In the genomic region with DNA sequence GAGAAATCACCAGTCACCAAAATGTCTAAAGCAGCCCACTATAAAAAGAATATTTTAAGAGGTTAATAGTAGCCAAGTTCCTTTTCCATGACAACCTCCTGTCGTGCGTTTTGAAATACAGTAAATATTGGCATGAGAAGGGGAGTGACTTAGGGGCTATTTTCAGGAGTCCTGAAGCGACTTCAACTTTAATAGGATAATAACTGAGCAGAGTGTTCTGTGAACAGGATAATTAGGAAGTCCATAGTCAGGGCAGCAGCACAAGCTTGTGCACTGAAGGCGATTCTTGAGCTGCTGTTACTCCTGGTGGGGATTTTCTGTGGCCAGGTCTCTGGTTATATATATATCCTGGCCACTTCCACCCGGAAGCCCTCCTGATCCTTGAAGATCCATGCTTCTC, we compare ENCODE assay signal across 16 cellular contexts. TPM values are rescaled to one million over a fixed set of nuclear protein-coding genes. Genes with fewer than 3 reads are reported as not detected.
DNase-seq lines count a peak whose midpoint lies in the region; ATAC-seq and TF ChIP-seq lines count a peak whose summit lies in the region.
"Had no signal": no experiment of that assay in that cellular context is flagged by ENCODE, and none has a peak within 500 bp of the region (broad histone marks: within the 10 kb centered on the region; RNA-seq: fewer than 3 reads in every experiment).

No MANE protein-coding gene starts in this region.

- H3K27ac ChIP-seq in coronary artery: no peak overlapping the region
- H3K27ac ChIP-seq in spleen: peak overlapping the region in 5 of 8 donors; percentile 3 to 55 (median 26)
- no peak overlapping the region for H3K27ac ChIP-seq in Peyer's patch
- H3K27ac ChIP-seq: 22Rv1, BLaER1 had no signal

- H3K27me3 ChIP-seq in spleen (replicated peaks in 1 of 7) (no peaks in the 10 kb centered on the region), Peyer's patch (no peaks in the 10 kb centered on the region)
- H3K27me3 ChIP-seq: BLaER1 had no signal

- no peak overlapping the region for H3K4me3 ChIP-seq in coronary artery
- no peak overlapping the region for H3K4me3 ChIP-seq in spleen
- H3K4me3 ChIP-seq in Peyer's patch: no peak overlapping the region
- H3K4me3 ChIP-seq: BLaER1, GM12878 had no signal

- intact Hi-C loops in spleen (cut with DNase I; ENCODE audit: low total_unique reads): no loop called here

- TF ChIP-seq CTCF in coronary artery (IDR thresholded peaks at IDR 0.05) (no peak), spleen (IDR thresholded peaks at IDR 0.05 in 8 of 11, conservative IDR thresholded peaks at IDR 0.05 in 3 of 11) (no peak), Peyer's patch (IDR thresholded peaks at IDR 0.05) (no peak)

- 71 to 82% (median 78%) methylated on average over 5 of the region's 5 CpGs for WGBS in spleen, 5 donors

- no peaks in the 10 kb centered on the region for H3K9me3 ChIP-seq in spleen
- no peaks in the 10 kb centered on the region for H3K9me3 ChIP-seq in Peyer's patch

- ATAC-seq in GM21619 (IDR thresholded peaks at IDR 0.05; ENCODE audit: unreplicated experiment): no peak
- ATAC-seq: CD8-positive, alpha-beta T cell; GM12878 had no signal

- H3K4me1 ChIP-seq in spleen (peaks cover 5 to 47% (median 23%) of the 10 kb centered on the region in 6 donors), Peyer's patch (peaks cover 0 to under 1% (median 0%) of the 10 kb centered on the region in 4 donors)

- TF ChIP-seq POLR2A in spleen (IDR thresholded peaks at IDR 0.05) (no peak), Peyer's patch (IDR thresholded peaks at IDR 0.05) (no peak)

- DNase-seq in NCI-H1417 (lab: John Stamatoyannopoulos, UW) (peak in 2 of 3 experiments; percentile 10 to 38), NCI-H1417 treated with DMSO at 0.1 percent for 48 hours (lab: John Stamatoyannopoulos, UW) (no peak), NCI-H2227 treated with DMSO at 0.1 percent for 48 hours (lab: John Stamatoyannopoulos, UW) (peak; percentile 84), coronary artery (ENCODE audit: low spot score) (peak; percentile 0), spleen (no peak), NCI-H748 (lab: John Stamatoyannopoulos, UW; ENCODE audit: unreplicated experiment) (no peak), Peyer's patch (no peak)
- DNase-seq: Calu3; CD8-positive, alpha-beta T cell; DMS79 treated with DMSO at 0.1 percent for 48 hours; EL; H9 had no signal

- H3K36me3 ChIP-seq in spleen (peaks cover 0 to 44% (median 0%) of the 10 kb centered on the region in 6 donors), Peyer's patch (no peaks in the 10 kb centered on the region)

RNA-seq across cellular contexts. Expression of a gene that starts 49.3 kb away (rescaled TPM):
- total RNA-seq in spleen: 10 to 100 TPM; 42.5 to 86.6 (median 67.1) TPM
- 10 to 100 TPM in 1 of 3 donors, 1 to 10 TPM in 2; 3.8 to 12.5 (median 5.2) TPM for polyA plus RNA-seq in spleen
- 10 to 100 TPM in 3 of 4 donors, 1 to 10 TPM in 1; 9.1 to 16.5 (median 13.9) TPM for total RNA-seq in Peyer's patch

Comparison
In these comparisons a context has a peak if more than half of its experiments do, and no peak if none do; other contexts are left out.
1. DNase-seq: peak in NCI-H1417 (2 of 3), NCI-H2227 treated with DMSO at 0.1 percent for 48 hours (single experiment) and coronary artery (single experiment); none in NCI-H1417 treated with DMSO at 0.1 percent for 48 hours (single experiment), spleen (single experiment), NCI-H748 (single experiment) and Peyer's patch (0 of 3).
2. H3K27ac ChIP-seq: peak in spleen (5 of 8); none in coronary artery (0 of 2) and Peyer's patch (0 of 4).